In genomic region chr18:44803019-44803650, GRCh38 we compare ENCODE assay signal across 10 cellular contexts.
DNase-seq lines count a peak whose midpoint lies in the region; ATAC-seq and TF ChIP-seq lines count a peak whose summit lies in the region.
"Had no signal": no experiment of that assay in that cellular context is flagged by ENCODE, and none has a peak within 500 bp of the region (broad histone marks: within the 10 kb centered on the region; RNA-seq: fewer than 3 reads in every experiment).

No MANE protein-coding gene starts in this region.

- H3K36me3 ChIP-seq in Peyer's patch (no peaks in the 10 kb centered on the region), cardiac muscle cell (no peaks in the 10 kb centered on the region), sigmoid colon (no peaks in the 10 kb centered on the region)

- peak; percentile 92 to 99 (median 96) for TF ChIP-seq EP300 in sigmoid colon (IDR thresholded peaks at IDR 0.05)

- intact Hi-C loops in sigmoid colon (cut with DNase I), result loop anchor here (2.0 to 10.0 kb wide), 5 partner anchors 34 to 412 kb away; no protein-coding TSS in a partner anchor

- no peak for TF ChIP-seq CTCF in Peyer's patch (IDR thresholded peaks at IDR 0.05)
- TF ChIP-seq CTCF in cardiac muscle cell (IDR thresholded peaks at IDR 0.05; ENCODE audit: low read depth, low read length), result no peak
- TF ChIP-seq CTCF in sigmoid colon (IDR thresholded peaks at IDR 0.05), result no peak

- 13 to 52% methylated on average over 7 of the region's 7 CpGs for WGBS in sigmoid colon, 2 donors

- H3K4me1 ChIP-seq in Peyer's patch (peaks cover 0 to 58% (median 7%) of the 10 kb centered on the region in 4 donors), cardiac muscle cell (ENCODE audit: low read depth) (peaks cover 61% of the 10 kb centered on the region), sigmoid colon (peaks cover 3 to 87% (median 72%) of the 10 kb centered on the region in 4 donors)

- H3K9me3 ChIP-seq in Peyer's patch (no peaks in the 10 kb centered on the region), cardiac muscle cell (ENCODE audit: low read depth) (no peaks in the 10 kb centered on the region), sigmoid colon (no peaks in the 10 kb centered on the region)

- TF ChIP-seq POLR2A in Peyer's patch (IDR thresholded peaks at IDR 0.05), result no peak
- peak; percentile 14 to 27 for TF ChIP-seq POLR2A in sigmoid colon (IDR thresholded peaks at IDR 0.05)

- peak overlapping the region; percentile 35 to 86 (median 62) for H3K27ac ChIP-seq in Peyer's patch
- H3K27ac ChIP-seq in cardiac muscle cell, result peak overlapping the region; percentile 99
- peak overlapping the region; percentile 87 to 90 (median 88) for H3K27ac ChIP-seq in sigmoid colon

- H3K27me3 ChIP-seq in Peyer's patch, result no peaks in the 10 kb centered on the region
- H3K27me3 ChIP-seq in cardiac muscle cell, result no peaks in the 10 kb centered on the region
- no peaks in the 10 kb centered on the region for H3K27me3 ChIP-seq in sigmoid colon

- peak in 2 of 3 donors; percentile 74 to 75 for DNase-seq in Peyer's patch
- DNase-seq in cardiac muscle cell (ENCODE audit: low read depth in 1 of 2, low spot score in 1 of 2), result peak; percentile 42 to 83
- peak; percentile 97 for DNase-seq in sigmoid colon
- DNase-seq in UCSD-AML1 (lab: John Stamatoyannopoulos, UW; ENCODE audit: unreplicated experiment), result no peak
- no peak for DNase-seq in activated CD4-positive, alpha-beta T cell treated with anti-CD3 and anti-CD28 coated beads, Interleukin-2, amount 50 U/mL, for 4 hours
- DNase-seq in NCI-H2107 (lab: John Stamatoyannopoulos, UW), result no peak
- DNase-seq in HuH-7 (ENCODE audit: low spot score), result no peak
- DNase-seq: stimulated activated CD4-positive, alpha-beta T cell treated with anti-CD3 and anti-CD28 coated beads, Interleukin-4, amount 100 ng/mL, for 4 hours; T-helper 17 cell had no signal

- ATAC-seq in GM18502 (IDR thresholded peaks at IDR 0.05; ENCODE audit: poor library complexity, unreplicated experiment), result peak; percentile 28
- ATAC-seq: T-helper 17 cell had no signal

- H3K4me3 ChIP-seq in Peyer's patch (no peak overlapping the region), cardiac muscle cell (no peak overlapping the region), sigmoid colon (no peak overlapping the region)

Comparison
In these comparisons a context has a peak if more than half of its experiments do, and no peak if none do; other contexts are left out.
1. DNase-seq: peak in Peyer's patch (2 of 3), cardiac muscle cell (2 of 2) and sigmoid colon (single experiment); none in UCSD-AML1 (single experiment), activated CD4-positive, alpha-beta T cell treated with anti-CD3 and anti-CD28 coated beads, Interleukin-2, amount 50 U/mL, for 4 hours (0 of 2), NCI-H2107 (single experiment) and HuH-7 (single experiment).
2. POLR2A ChIP-seq: peak in sigmoid colon (2 of 2); none in Peyer's patch (0 of 2).
3. Peak in every context shown above with its lines, with median percentiles within 50 percentile points of each other: H3K27ac ChIP-seq.